ENCODE assay signal across 8 cellular contexts in the genomic region with DNA sequence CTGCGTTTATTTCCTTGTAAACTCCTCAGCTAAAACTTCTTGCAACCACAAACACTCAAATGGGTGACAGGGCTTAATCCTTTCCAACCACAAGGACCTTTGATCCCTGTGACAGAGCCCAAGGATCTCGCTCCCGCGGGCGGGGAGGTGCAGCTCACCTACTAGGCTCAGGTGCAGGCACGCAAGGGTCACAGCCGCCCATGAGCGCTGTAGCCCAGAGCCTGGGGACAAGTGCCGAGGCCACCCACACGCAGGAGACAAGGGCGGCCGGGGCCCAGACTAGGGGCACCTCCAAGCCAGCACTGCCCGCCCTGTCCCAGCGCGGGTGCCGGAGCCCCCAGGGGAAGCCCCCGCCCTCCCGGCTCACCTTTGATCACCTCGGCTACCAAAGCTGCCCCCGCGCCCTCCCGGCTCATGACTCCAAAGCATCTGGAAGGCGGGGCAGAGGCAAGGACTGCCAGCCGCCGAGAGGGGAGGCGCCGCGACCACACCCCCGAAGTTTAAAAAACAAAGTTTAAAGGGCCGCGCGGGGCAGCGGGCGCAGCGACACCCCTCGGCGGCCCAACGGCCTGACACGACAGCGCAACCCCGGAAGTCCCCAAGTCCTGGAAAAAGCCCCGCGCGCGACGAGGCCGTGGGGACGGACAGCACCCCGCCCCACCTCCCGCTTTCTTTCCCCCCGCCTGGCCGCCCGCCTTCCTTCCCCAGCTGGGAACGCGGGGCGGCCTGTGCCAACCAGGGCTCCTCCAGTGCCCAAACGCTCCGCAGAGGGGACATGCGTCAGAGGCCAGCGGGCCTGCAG. TPM values are rescaled to one million over a fixed set of nuclear protein-coding genes. Genes with fewer than 3 reads are reported as not detected.
DNase-seq lines count a peak whose midpoint lies in the region; ATAC-seq and TF ChIP-seq lines count a peak whose summit lies in the region.

No MANE protein-coding gene starts in this region.

- H3K27ac ChIP-seq in ascending aorta (peak overlapping the region; percentile 86 to 96), hepatocyte (peak overlapping the region; percentile 98), aorta (ENCODE audit: low read depth in 1 of 2, low read length in 2 of 2) (peak overlapping the region; percentile 84 to 93)

- no peaks in the 10 kb centered on the region for H3K27me3 ChIP-seq in ascending aorta
- H3K27me3 ChIP-seq in hepatocyte = no peaks in the 10 kb centered on the region
- no peaks in the 10 kb centered on the region for H3K27me3 ChIP-seq in aorta (ENCODE audit: control insufficient read depth in 1 of 2, insufficient read depth in 2 of 2, low read length in 1 of 2)

- H3K4me3 ChIP-seq in ascending aorta = peak overlapping the region; percentile 70 to 88
- peak overlapping the region; percentile 56 for H3K4me3 ChIP-seq in hepatocyte
- peak overlapping the region; percentile 90 to 92 for H3K4me3 ChIP-seq in aorta (ENCODE audit: low read length in 2 of 2)

- ATAC-seq in GM19455 (IDR thresholded peaks at IDR 0.05; ENCODE audit: unreplicated experiment) (peak; percentile 92), aorta (ENCODE audit: low FRiP score) (peak; percentile 93)

- peaks cover 51% of the 10 kb centered on the region for H3K79me2 ChIP-seq in hepatocyte

- DNase-seq in COR-L47 (lab: John Stamatoyannopoulos, UW) = peak; percentile 21
- peak; percentile 47 for DNase-seq in HPDE6-E6E7 (ENCODE audit: extremely low spot score)
- peak; percentile 74 for DNase-seq in T-helper 22 cell (ENCODE audit: low read depth)
- DNase-seq in ascending aorta (ENCODE audit: low spot score in 2 of 2) = peak; percentile 24 to 91
- DNase-seq in hepatocyte (ENCODE audit: low spot score) = peak; percentile 90
- peak; percentile 73 for DNase-seq in retina
- peak; percentile 90 to 93 for DNase-seq in aorta

- WGBS in hepatocyte (ENCODE audit: low lambda C conversion rate, missing lambda C conversion rate) = 1% methylated on average over 46 of the region's 60 CpGs
- WGBS in aorta, 2 donors = 0% methylated on average over 25 to 60 of the region's 60 CpGs

- H3K4me1 ChIP-seq in ascending aorta (peaks cover 0 to 11% of the 10 kb centered on the region in 2 donors), hepatocyte (ENCODE audit: insufficient read depth) (peaks cover 11% of the 10 kb centered on the region), aorta (ENCODE audit: control insufficient read depth in 1 of 2, insufficient read depth in 2 of 2, low read length in 2 of 2) (peaks cover 0 to 3% of the 10 kb centered on the region in 2 donors)

- intact Hi-C loops in ascending aorta (cut with DNase I) = loop anchor here (1.0 to 2.0 kb wide), 5 partner anchors 42 to 148 kb away; partner anchors contain the start of genes CDC14B, HABP4, PRXL2C and ZNF367
- intact Hi-C loops in aorta (cut with DNase I) = loop anchor here (2.0 to 10.0 kb wide), 6 partner anchors 46 to 149 kb away; partner anchors contain the start of genes PRXL2C (in 2 of the 2), ZNF367 (in 2 of the 2) and HABP4 (in 1 of the 2)

- H2AFZ ChIP-seq in hepatocyte = peak overlapping the region; percentile 85

- H3K9me3 ChIP-seq in ascending aorta (no peaks in the 10 kb centered on the region), hepatocyte (ENCODE audit: low read depth) (no peaks in the 10 kb centered on the region), aorta (ENCODE audit: control insufficient read depth, low read length) (no peaks in the 10 kb centered on the region)

- no peaks in the 10 kb centered on the region for H4K20me1 ChIP-seq in hepatocyte (ENCODE audit: insufficient read depth, poor library complexity, severe bottlenecking)

- peak overlapping the region; percentile 84 for H3K4me2 ChIP-seq in hepatocyte

- TF ChIP-seq CTCF in ascending aorta (IDR thresholded peaks at IDR 0.05) (peak; percentile 72 to 80 (median 78)), hepatocyte (IDR thresholded peaks at IDR 0.05; ENCODE audit: poor library complexity) (peak; percentile 68)

- peaks cover 6% of the 10 kb centered on the region in 2 donors for H3K36me3 ChIP-seq in ascending aorta
- no peaks in the 10 kb centered on the region for H3K36me3 ChIP-seq in hepatocyte (replicated peaks; ENCODE audit: insufficient read depth, low read depth)
- no peaks in the 10 kb centered on the region for H3K36me3 ChIP-seq in aorta (ENCODE audit: control insufficient read depth in 1 of 2, insufficient read depth in 2 of 2, low read length in 1 of 2)

- H3K9me2 ChIP-seq in hepatocyte (replicated peaks; ENCODE audit: insufficient read depth) = no peaks in the 10 kb centered on the region

RNA-seq across cellular contexts. Expression of gene CDC14B, which starts 53.0 kb away (rescaled TPM):
- total RNA-seq in ascending aorta = 47.8 TPM
- total RNA-seq in hepatocyte = 26.2 and 33.4 TPM in 2 replicates
- polyA plus RNA-seq in hepatocyte = 11.4 and 15.1 TPM in 2 replicates
- 10 to 100 TPM; 27.9 to 37.9 TPM for total RNA-seq in aorta
- polyA plus RNA-seq in aorta = 10 to 100 TPM; 12.8 to 22.9 TPM

Comparison
In these comparisons a context has a peak if more than half of its experiments do, and no peak if none do; other contexts are left out.
1. Peak in every context shown above with its lines: DNase-seq, ATAC-seq, H3K4me3 ChIP-seq and H3K27ac ChIP-seq.
2. DNase-seq: peak in every context shown above with its lines; median percentile 92 in aorta; 90 in hepatocyte; 74 in T-helper 22 cell; 73 in retina; 58 in ascending aorta; 47 in HPDE6-E6E7; 21 in COR-L47.